ENCODE assay signal across 10 cellular contexts in genomic region chr9:134344068-134344820, GRCh38. TPM values are rescaled to one million over a fixed set of nuclear protein-coding genes. Genes with fewer than 3 reads are reported as not detected.
DNase-seq lines count a peak whose midpoint lies in the region; ATAC-seq and TF ChIP-seq lines count a peak whose summit lies in the region.
"Had no signal": no experiment of that assay in that cellular context is flagged by ENCODE, and none has a peak within 500 bp of the region (broad histone marks: within the 10 kb centered on the region; RNA-seq: fewer than 3 reads in every experiment).

No MANE protein-coding gene starts in this region.

- H3K4me3 ChIP-seq in dorsolateral prefrontal cortex, result peak overlapping the region in 2 of 59 donors; percentile 0 to 16
- H3K4me3 ChIP-seq in osteoblast (ENCODE audit: insufficient read depth, low read length), result no peak overlapping the region

- H3K27ac ChIP-seq in dorsolateral prefrontal cortex, result peak overlapping the region in 47 of 59 donors; percentile 11 to 82 (median 56)
- H3K27ac ChIP-seq in osteoblast (ENCODE audit: low read depth, low read length), result no peak overlapping the region

- H3K79me2 ChIP-seq in osteoblast (ENCODE audit: insufficient read depth, low read length), result peaks cover 100% of the 10 kb centered on the region

- DNase-seq in CD1c-positive myeloid dendritic cell (ENCODE audit: extremely low spot score) (peak; percentile 69), dorsolateral prefrontal cortex (peak in 1 of 10 donors; percentile 34), osteoblast (ENCODE audit: insufficient read length, low spot score, missing footprints) (peak; percentile 97), germinal center (ENCODE audit: low spot score) (no peak), OCI-M2 (lab: John Stamatoyannopoulos, UW; ENCODE audit: unreplicated experiment) (no peak), DMS153 (lab: John Stamatoyannopoulos, UW) (no peak)
- DNase-seq in effector CD8-positive, alpha-beta T cell (lab: John Stamatoyannopoulos, UW), result no peak
- DNase-seq: activated CD4-positive, alpha-beta T cell treated with anti-CD3 and anti-CD28 coated beads for 4 hours; NCI-H1417 treated with DMSO at 0.1 percent for 48 hours had no signal

- H3K9me3 ChIP-seq in osteoblast (ENCODE audit: low read depth, low read length), result no peaks in the 10 kb centered on the region

- no peak overlapping the region for H2AFZ ChIP-seq in osteoblast (ENCODE audit: low read length)

- H3K4me1 ChIP-seq in osteoblast (ENCODE audit: insufficient read depth, low read length), result peaks cover 11% of the 10 kb centered on the region

- H4K20me1 ChIP-seq in osteoblast (ENCODE audit: insufficient read depth, low read length), result peaks cover 98% of the 10 kb centered on the region

- H3K36me3 ChIP-seq in osteoblast (ENCODE audit: insufficient read depth, low read length), result no peaks in the 10 kb centered on the region

- H3K4me2 ChIP-seq in osteoblast (ENCODE audit: insufficient read depth, low read length), result no peak overlapping the region

- 0 out of 3 replicates have a peak, but pooled peaks have one; percentile 9 for ATAC-seq in SK-N-SH treated with all-trans-retinoic acid at 6 μM for 48 hours

- intact Hi-C loops in dorsolateral prefrontal cortex (cut with DNase I), result no loop called here

- no peaks in the 10 kb centered on the region for H3K27me3 ChIP-seq in dorsolateral prefrontal cortex
- H3K27me3 ChIP-seq in osteoblast (ENCODE audit: insufficient read depth, low read length), result no peaks in the 10 kb centered on the region

- TF ChIP-seq CTCF in dorsolateral prefrontal cortex (IDR thresholded peaks at IDR 0.05 in 54 of 56, conservative IDR thresholded peaks at IDR 0.05 in 2 of 56; ENCODE audit: low read depth in 1 of 56, partially characterized antibody in 56 of 56) (no peak), osteoblast (IDR thresholded peaks at IDR 0.05; ENCODE audit: extremely low read depth, low read depth, low read length) (no peak)

TF ChIP-seq in SK-N-SH treated with all-trans-retinoic acid at 6 μM for 48 hours, 23 proteins besides CTCF, POLR2A, EP300 and RAD21:
- no peak for TF ChIP-seq ARNTL (CRISPR knock-in tag; IDR thresholded peaks at IDR 0.05; ENCODE audit: borderline replicate concordance, low read depth)
- no peak for TF ChIP-seq CSDC2 (CRISPR knock-in tag; IDR thresholded peaks at IDR 0.05)
- no peak for TF ChIP-seq BACH2 (CRISPR knock-in tag; IDR thresholded peaks at IDR 0.05; ENCODE audit: borderline replicate concordance)
- TF ChIP-seq OSR1 (CRISPR knock-in tag; IDR thresholded peaks at IDR 0.05), result no peak
- no peak for TF ChIP-seq PATZ1 (CRISPR knock-in tag; IDR thresholded peaks at IDR 0.05; ENCODE audit: borderline replicate concordance)
- no peak for TF ChIP-seq ISL1 (CRISPR knock-in tag; IDR thresholded peaks at IDR 0.05)
- no peak for TF ChIP-seq RARB (CRISPR knock-in tag; IDR thresholded peaks at IDR 0.05)
- TF ChIP-seq GLIS3 (CRISPR knock-in tag; IDR thresholded peaks at IDR 0.05), result no peak
- TF ChIP-seq, protein P1, sequence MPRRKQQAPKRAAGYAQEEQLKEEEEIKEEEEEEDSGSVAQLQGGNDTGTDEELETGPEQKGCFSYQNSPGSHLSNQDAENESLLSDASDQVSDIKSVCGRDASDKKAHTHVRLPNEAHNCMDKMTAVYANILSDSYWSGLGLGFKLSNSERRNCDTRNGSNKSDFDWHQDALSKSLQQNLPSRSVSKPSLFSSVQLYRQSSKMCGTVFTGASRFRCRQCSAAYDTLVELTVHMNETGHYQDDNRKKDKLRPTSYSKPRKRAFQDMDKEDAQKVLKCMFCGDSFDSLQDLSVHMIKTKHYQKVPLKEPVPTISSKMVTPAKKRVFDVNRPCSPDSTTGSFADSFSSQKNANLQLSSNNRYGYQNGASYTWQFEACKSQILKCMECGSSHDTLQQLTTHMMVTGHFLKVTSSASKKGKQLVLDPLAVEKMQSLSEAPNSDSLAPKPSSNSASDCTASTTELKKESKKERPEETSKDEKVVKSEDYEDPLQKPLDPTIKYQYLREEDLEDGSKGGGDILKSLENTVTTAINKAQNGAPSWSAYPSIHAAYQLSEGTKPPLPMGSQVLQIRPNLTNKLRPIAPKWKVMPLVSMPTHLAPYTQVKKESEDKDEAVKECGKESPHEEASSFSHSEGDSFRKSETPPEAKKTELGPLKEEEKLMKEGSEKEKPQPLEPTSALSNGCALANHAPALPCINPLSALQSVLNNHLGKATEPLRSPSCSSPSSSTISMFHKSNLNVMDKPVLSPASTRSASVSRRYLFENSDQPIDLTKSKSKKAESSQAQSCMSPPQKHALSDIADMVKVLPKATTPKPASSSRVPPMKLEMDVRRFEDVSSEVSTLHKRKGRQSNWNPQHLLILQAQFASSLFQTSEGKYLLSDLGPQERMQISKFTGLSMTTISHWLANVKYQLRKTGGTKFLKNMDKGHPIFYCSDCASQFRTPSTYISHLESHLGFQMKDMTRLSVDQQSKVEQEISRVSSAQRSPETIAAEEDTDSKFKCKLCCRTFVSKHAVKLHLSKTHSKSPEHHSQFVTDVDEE (CRISPR knock-in tag; IDR thresholded peaks at IDR 0.05), result no peak
- TF ChIP-seq ZFP3 (CRISPR knock-in tag; IDR thresholded peaks at IDR 0.05), result no peak
- TF ChIP-seq ZNF565 (CRISPR knock-in tag; conservative IDR thresholded peaks at IDR 0.05; ENCODE audit: low read depth), result no peak

RNA-seq across cellular contexts. Expression of gene RXRA, which starts 18.0 kb away (rescaled TPM):
- 100 to 1,000 TPM in 4 of 120 experiments, 10 to 100 TPM in 116; 32.1 to 133 (median 55.1) TPM for total RNA-seq in dorsolateral prefrontal cortex
- 25.3 and 26.4 TPM in 2 replicates for total RNA-seq in osteoblast

Comparison
In these comparisons a context has a peak if more than half of its experiments do, and no peak if none do; other contexts are left out.
1. DNase-seq: peak in CD1c-positive myeloid dendritic cell (single experiment) and osteoblast (single experiment); none in germinal center (single experiment), OCI-M2 (single experiment), DMS153 (single experiment) and effector CD8-positive, alpha-beta T cell (single experiment).